In genomic region chr18:3596324-3597158, GRCh38 we compare ENCODE assay signal across 8 cellular contexts.
DNase-seq lines count a peak whose midpoint lies in the region; ATAC-seq and TF ChIP-seq lines count a peak whose summit lies in the region.

No MANE protein-coding gene starts in this region.

- peak; percentile 8 for TF ChIP-seq CTCF in fibroblast of pulmonary artery (IDR thresholded peaks at IDR 0.05; ENCODE audit: low read length, missing control alignments)

- H3K4me3 ChIP-seq in fibroblast of pulmonary artery (replicated peaks; ENCODE audit: low read depth, low read length): peak overlapping the region; percentile 66

- peak; percentile 37 for ATAC-seq in GM21717 (IDR thresholded peaks at IDR 0.05; ENCODE audit: unreplicated experiment)

- DNase-seq in COLO668 (lab: John Stamatoyannopoulos, UW; ENCODE audit: unreplicated experiment): peak; percentile 84
- peak; percentile 85 for DNase-seq in NCI-H2196 (lab: John Stamatoyannopoulos, UW; ENCODE audit: unreplicated experiment)
- DNase-seq in activated CD8-positive, alpha-beta memory T cell treated with anti-CD3 and anti-CD28 coated beads, Interleukin-2, amount 50 U/mL, for 48 hours: peak; percentile 70
- DNase-seq in fibroblast of pulmonary artery (ENCODE audit: low read depth): peak; percentile 52
- peak in 40 of 56 donors; percentile 7 to 60 (median 36) for DNase-seq in nucleus accumbens (lab: John Stamatoyannopoulos, UW)
- no peak for DNase-seq in dedifferentiated amniotic fluid mesenchymal stem cell (ENCODE audit: extremely low spot score)
- DNase-seq in NCI-H187 treated with DMSO at 0.1 percent for 48 hours (lab: John Stamatoyannopoulos, UW): no peak

Comparison
In these comparisons a context has a peak if more than half of its experiments do, and no peak if none do; other contexts are left out.
1. DNase-seq: peak in COLO668 (single experiment), NCI-H2196 (single experiment), activated CD8-positive, alpha-beta memory T cell treated with anti-CD3 and anti-CD28 coated beads, Interleukin-2, amount 50 U/mL, for 48 hours (single experiment), fibroblast of pulmonary artery (single experiment) and nucleus accumbens (40 of 56); none in dedifferentiated amniotic fluid mesenchymal stem cell (single experiment) and NCI-H187 treated with DMSO at 0.1 percent for 48 hours (single experiment).